Comparison of ENCODE assay signal across 23 cellular contexts in the genomic region with DNA sequence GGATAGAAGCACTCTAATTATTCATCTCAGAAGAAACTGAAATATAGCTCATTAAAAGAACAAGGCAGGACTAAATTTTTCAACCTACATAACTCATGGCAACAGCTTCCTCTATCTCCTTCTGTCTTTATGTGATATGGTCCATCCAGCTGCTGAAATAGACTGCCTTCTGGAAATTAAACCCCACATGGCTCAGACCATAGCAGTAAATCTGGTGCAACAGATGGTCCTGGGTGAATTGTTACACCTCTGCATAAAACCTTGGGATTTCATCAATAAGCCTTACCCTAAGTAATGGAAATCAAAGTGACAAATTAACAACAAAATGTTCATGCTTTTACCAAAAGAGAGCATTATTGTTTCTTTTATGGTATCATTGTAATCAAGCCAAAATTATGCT.
"Had no signal": no experiment of that assay in that cellular context is flagged by ENCODE, and none has a peak within 500 bp of the region (broad histone marks: within the 10 kb centered on the region; RNA-seq: fewer than 3 reads in every experiment).

No MANE protein-coding gene starts in this region.

- H3K36me3 ChIP-seq: brain microvascular endothelial cell, cardiac muscle cell had no signal

- H3K27ac ChIP-seq: brain microvascular endothelial cell, cardiac muscle cell had no signal

- DNase-seq: activated B cell treated with CpG ODN at 0.5 μM for 24 hours; activated CD4-positive, alpha-beta memory T cell treated with anti-CD3 and anti-CD28 coated beads for 36 hours; activated CD4-positive, alpha-beta T cell treated with anti-CD3 and anti-CD28 coated beads for 1 hour; activated CD4-positive, alpha-beta T cell treated with anti-CD3 and anti-CD28 coated beads, Interleukin-2, amount 10 ng/mL, durations not matched to agents 7 days and 5 days; activated CD8-positive, alpha-beta memory T cell treated with anti-CD3 and anti-CD28 coated beads for 24 hours; activated gamma-delta T cell treated with Interleukin-2 at 50 U/mL for 16 hours; activated naive CD4-positive, alpha-beta T cell treated with anti-CD3 and anti-CD28 coated beads, Interleukin-2, amount 10 ng/mL, durations not matched to agents 7 days and 5 days; activated naive CD8-positive, alpha-beta T cell treated with anti-CD3 and anti-CD28 coated beads for 36 hours; activated T-cell treated with anti-CD3 and anti-CD28 coated beads, Interleukin-2, amount 50 U/mL, for 48 hours; brain microvascular endothelial cell; Karpas-422; MM.1S; NCI-H146; NCI-H187 treated with DMSO at 0.1 percent for 48 hours; NCI-H446; NCI-H526; PC-3; SHP77 treated with DMSO at 0.1 percent for 48 hours; T-cell; T-helper 2 cell; T1000 had no signal

- FAIRE-seq: K562 had no signal

- H3K4me3 ChIP-seq: cardiac muscle cell, K562 had no signal
